In the genomic region with DNA sequence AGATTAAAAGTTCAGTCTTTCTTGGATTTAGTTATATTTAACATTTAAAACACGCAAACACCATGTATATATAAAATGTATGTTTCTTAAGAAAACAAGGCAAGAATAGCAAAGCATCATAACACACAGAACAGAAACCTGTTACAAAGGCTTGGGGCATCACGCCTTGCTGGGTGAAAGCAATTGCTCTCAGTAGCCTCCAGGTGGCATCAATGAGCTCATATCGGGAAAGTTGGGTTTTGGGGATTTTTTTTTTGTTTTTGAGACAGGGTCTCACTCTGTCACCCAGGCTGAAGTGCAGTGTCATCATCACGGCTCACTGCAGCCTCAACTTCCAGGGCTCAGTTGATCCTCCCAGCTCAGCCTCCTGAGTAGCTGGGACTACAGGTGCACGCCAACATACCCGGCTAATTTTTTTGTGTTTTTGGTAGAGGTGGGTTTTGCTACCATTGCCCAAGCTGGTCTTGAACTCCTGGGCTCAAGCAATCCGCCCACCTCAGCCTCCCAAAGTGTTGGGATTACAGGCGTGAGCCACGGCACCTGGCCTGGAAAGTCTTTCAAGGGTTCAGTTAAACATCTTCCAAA, we compare ENCODE assay signal across 8 cellular contexts. TPM values are rescaled to one million over a fixed set of nuclear protein-coding genes. Genes with fewer than 3 reads are reported as not detected.
DNase-seq lines count a peak whose midpoint lies in the region; ATAC-seq, FAIRE-seq and TF ChIP-seq lines count a peak whose summit lies in the region.

No MANE protein-coding gene starts in this region.

- H3K27me3 Mint-ChIP-seq in CD14-positive monocyte (ENCODE audit: low read depth in 3 of 3) (peaks cover 22 to 34% (median 30%) of the 10 kb centered on the region in 3 donors), brain (no peaks in the 10 kb centered on the region)

- H3K27ac ChIP-seq in testis, result no peak overlapping the region

- H3K9me3 ChIP-seq in NT2/D1 (ENCODE audit: insufficient read depth, low read length) (no peaks in the 10 kb centered on the region), testis (no peaks in the 10 kb centered on the region)

- H3K4me3 ChIP-seq in NT2/D1 (ENCODE audit: insufficient read length, low read depth) (no peak overlapping the region), testis (no peak overlapping the region)

- no peak overlapping the region for H3K27ac Mint-ChIP-seq in CD14-positive monocyte
- H3K27ac Mint-ChIP-seq in brain, result no peak overlapping the region

- no peak overlapping the region for H3K4me3 Mint-ChIP-seq in CD14-positive monocyte
- no peak overlapping the region for H3K4me3 Mint-ChIP-seq in brain

- DNase-seq in CD14-positive monocyte (ENCODE audit: low spot score) (no peak), GM19239 (ENCODE audit: insufficient read length, low spot score) (peak; percentile 58), NT2/D1 (ENCODE audit: low read depth, low spot score) (peak; percentile 32), kidney tubule cell (ENCODE audit: low spot score) (peak; percentile 39), testis (no peak)
- no peak for DNase-seq in activated T-cell treated with anti-CD3 and anti-CD28 coated beads, Interleukin-2, amount 50 U/mL, for 1 hour

- H3K9me3 Mint-ChIP-seq in CD14-positive monocyte, result peaks cover 0 to 6% (median 2%) of the 10 kb centered on the region in 7 donors
- H3K9me3 Mint-ChIP-seq in brain, result no peaks in the 10 kb centered on the region

- no peak for TF ChIP-seq POLR2A in testis (IDR thresholded peaks at IDR 0.05)

- H3K9ac ChIP-seq in NT2/D1 (ENCODE audit: insufficient read length, low read depth), result no peak overlapping the region

- FAIRE-seq in GM19239 (lab: Jason Lieb, UNC), result peak; percentile 91

- H3K27me3 ChIP-seq in NT2/D1 (ENCODE audit: insufficient read depth, insufficient read length), result no peaks in the 10 kb centered on the region
- H3K27me3 ChIP-seq in testis, result no peaks in the 10 kb centered on the region

- TF ChIP-seq CTCF in CD14-positive monocyte (IDR thresholded peaks at IDR 0.05), result peak; percentile 83
- peak; percentile 74 to 86 for TF ChIP-seq CTCF in brain (conservative IDR thresholded peaks at IDR 0.05)
- TF ChIP-seq CTCF in testis (IDR thresholded peaks at IDR 0.05), result peak in 2 of 3 experiments; percentile 43 to 64

- H3K36me3 Mint-ChIP-seq in CD14-positive monocyte, result peaks cover 73 to 92% of the 10 kb centered on the region in 2 donors
- peaks cover 44% of the 10 kb centered on the region for H3K36me3 Mint-ChIP-seq in brain

- intact Hi-C loops in CD14-positive monocyte (cut with micrococcal nuclease) (loop anchor here in 1 of 2 donors (2.0 kb wide), 1 partner anchor 213 kb away; no protein-coding TSS in a partner anchor), testis (cut with DNase I; ENCODE audit: low total_unique reads) (no loop called here)

- WGBS in testis, 2 donors, result 71 to 73% methylated on average over 9 of the region's 9 CpGs

- ATAC-seq in GM18867 (IDR thresholded peaks at IDR 0.05; ENCODE audit: unreplicated experiment), result no peak

- H3K4me1 Mint-ChIP-seq in CD14-positive monocyte (no peaks in the 10 kb centered on the region), brain (no peaks in the 10 kb centered on the region)

- H3K4me1 ChIP-seq in NT2/D1 (ENCODE audit: insufficient read depth, insufficient read length), result no peaks in the 10 kb centered on the region
- H3K4me1 ChIP-seq in testis, result peaks cover 9% of the 10 kb centered on the region

- peaks cover 45% of the 10 kb centered on the region for H3K36me3 ChIP-seq in NT2/D1 (ENCODE audit: insufficient read depth, insufficient read length, low read length)
- H3K36me3 ChIP-seq in testis (ENCODE audit: low read depth, missing control alignments), result no peaks in the 10 kb centered on the region

RNA-seq across cellular contexts. Expression of gene CYB5D2, which starts 56.9 kb away (rescaled TPM):
- 10 to 100 TPM; 10.4 to 14.3 TPM for polyA plus RNA-seq in CD14-positive monocyte
- polyA plus RNA-seq in brain (ENCODE audit: insufficient read depth, low read depth, low replicate concordance), result 39.8 TPM
- total RNA-seq in testis, result 10 to 100 TPM; 75.1 to 90.3 TPM
- polyA plus RNA-seq in testis (ENCODE audit: insufficient read depth, low read depth, low replicate concordance), result 102 TPM

RNA-seq across cellular contexts. Expression of gene ZZEF1, which starts 57.1 kb away (rescaled TPM):
- 1 to 10 TPM; 2.5 to 3.7 TPM for polyA plus RNA-seq in CD14-positive monocyte
- 18.0 TPM for polyA plus RNA-seq in brain (ENCODE audit: insufficient read depth, low read depth, low replicate concordance)
- total RNA-seq in testis, result 100 to 1,000 TPM; 115 to 129 TPM
- 36.3 TPM for polyA plus RNA-seq in testis (ENCODE audit: insufficient read depth, low read depth, low replicate concordance)

Comparison
In these comparisons a context has a peak if more than half of its experiments do, and no peak if none do; other contexts are left out.
1. DNase-seq: peak in GM19239 (single experiment), NT2/D1 (single experiment) and kidney tubule cell (single experiment); none in CD14-positive monocyte (single experiment), testis (single experiment) and activated T-cell treated with anti-CD3 and anti-CD28 coated beads, Interleukin-2, amount 50 U/mL, for 1 hour (single experiment).
2. Peak in every context shown above with its lines, with median percentiles within 50 percentile points of each other: CTCF ChIP-seq.